In genomic region chr6:42050011-42050896, GRCh38 we compare ENCODE assay signal across 1 cellular context.
TF ChIP-seq lines count a peak whose summit lies in the region.

TAF8 (plus strand) TSS chr6:42050524; CDS start chr6:42050542, 18 bp downstream.

TF ChIP-seq in SK-N-SH, 30 proteins besides CTCF, POLR2A, EP300 and RAD21 (continued from another document):
- TF ChIP-seq FOSL2 (IDR thresholded peaks at IDR 0.05; ENCODE audit: borderline replicate concordance, low read depth) (peak; percentile 13; the same call in 1 of the 2 replicates), YY1 (IDR thresholded peaks at IDR 0.05; ENCODE audit: low read depth) (peak; percentile 98), TCF12 (IDR thresholded peaks at IDR 0.05) (peak; percentile 21; the same call in 1 of the 2 replicates), RFX5 (IDR thresholded peaks at IDR 0.05; ENCODE audit: low read length) (peak; percentile 72; the same call in 1 of the 2 replicates), USF2 (IDR thresholded peaks at IDR 0.05; ENCODE audit: borderline replicate concordance, low read depth, low read length) (peak; percentile 25; the same call in 1 of the 2 replicates), FOXJ3 (CRISPR knock-in tag; IDR thresholded peaks at IDR 0.05) (no peak), MAX (IDR thresholded peaks at IDR 0.05; ENCODE audit: low read depth) (peak; percentile 31; the same call in 1 of the 2 replicates), SMC3 (IDR thresholded peaks at IDR 0.05; ENCODE audit: low read depth, low read length) (no peak), SIN3A (IDR thresholded peaks at IDR 0.05; ENCODE audit: borderline replicate concordance, low read depth, low read length) (peak; percentile 78; the same call in 1 of the 2 replicates), USF1 (IDR thresholded peaks at IDR 0.05; ENCODE audit: borderline replicate concordance, low read depth) (peak; percentile 79)
